21 cellular contexts compared by ENCODE assay signal in the genomic region with DNA sequence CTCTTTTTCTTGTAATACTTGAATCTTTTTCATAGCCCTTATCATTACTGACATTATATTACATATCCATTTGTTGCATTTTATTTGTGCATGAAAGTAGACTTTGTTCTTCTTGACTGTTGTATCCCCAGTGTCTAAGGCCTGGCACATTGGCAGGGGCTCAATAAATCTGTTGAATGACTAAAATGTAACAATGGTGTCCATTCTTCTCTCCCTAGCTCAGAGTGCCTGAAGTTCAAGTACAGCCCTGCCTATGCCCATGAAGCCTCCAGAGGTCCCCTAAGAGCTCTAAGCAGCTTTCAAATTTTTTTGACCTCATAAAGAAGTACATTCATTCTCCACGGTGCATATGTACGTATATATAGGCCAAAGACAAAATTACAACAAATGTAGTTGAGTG. TPM values are rescaled to one million over a fixed set of nuclear protein-coding genes. Genes with fewer than 3 reads are reported as not detected.
DNase-seq lines count a peak whose midpoint lies in the region; ATAC-seq lines count a peak whose summit lies in the region.
"Had no signal": no experiment of that assay in that cellular context is flagged by ENCODE, and none has a peak within 500 bp of the region (broad histone marks: within the 10 kb centered on the region; RNA-seq: fewer than 3 reads in every experiment).

No MANE protein-coding gene starts in this region.

- in situ Hi-C loops in SK-MEL-5 (cut with HindIII; ENCODE audit: low pct_unique_long_range_greater_than_20kb, low sequenced_read_pairs): no loop called here

- H3K4me3 Mint-ChIP-seq in activated naive CD4-positive, alpha-beta T cell treated with anti-CD3 and anti-CD28 coated beads for 36 hours: no peak overlapping the region
- H3K4me3 Mint-ChIP-seq: H9, T-helper 17 cell had no signal

- H3K36me3 Mint-ChIP-seq in activated naive CD4-positive, alpha-beta T cell treated with anti-CD3 and anti-CD28 coated beads for 36 hours (ENCODE audit: low read depth): no peaks in the 10 kb centered on the region

- peaks cover 62% of the 10 kb centered on the region for H3K4me1 Mint-ChIP-seq in activated naive CD4-positive, alpha-beta T cell treated with anti-CD3 and anti-CD28 coated beads for 36 hours (ENCODE audit: low read depth)

- no peak for DNase-seq in activated naive CD4-positive, alpha-beta T cell treated with anti-CD3 and anti-CD28 coated beads for 36 hours
- no peak for DNase-seq in activated naive CD4-positive, alpha-beta T cell treated with Interleukin-2 at 50 U/mL for 16 hours
- peak; percentile 97 for DNase-seq in SK-MEL-5 (ENCODE audit: low read depth, low spot score)
- DNase-seq in left colon: no peak
- peak in 11 of 49 donors; percentile 7 to 23 (median 13) for DNase-seq in substantia nigra (lab: John Stamatoyannopoulos, UW)
- DNase-seq: ACHN; H9; NCI-H2171; NCI-H69; pancreas; SIG-M5; stimulated activated CD4-positive, alpha-beta T cell treated with anti-CD3 and anti-CD28 coated beads, Interleukin-4, amount 100 ng/mL, for 24 hours; stomach; T-helper 17 cell; uterus; WERI-Rb-1 had no signal

- H3K27me3 Mint-ChIP-seq in activated naive CD4-positive, alpha-beta T cell treated with anti-CD3 and anti-CD28 coated beads for 36 hours (ENCODE audit: low read depth): peaks cover under 1% of the 10 kb centered on the region

- CTCF ChIA-PET in activated naive CD4-positive, alpha-beta T cell treated with anti-CD3 and anti-CD28 coated beads for 36 hours (lab: Charles Lee): interaction anchor here (1.2 kb wide), 1 partner anchor 56 kb away, joined by 5 read pairs; a partner anchor contains a TSS

- intact Hi-C loops in activated naive CD4-positive, alpha-beta T cell treated with anti-CD3 and anti-CD28 coated beads for 36 hours (cut with micrococcal nuclease): no loop called here
- intact Hi-C loops in left colon (cut with DNase I, micrococcal nuclease): no loop called here

- H3K9me3 Mint-ChIP-seq in activated naive CD4-positive, alpha-beta T cell treated with anti-CD3 and anti-CD28 coated beads for 36 hours: no peaks in the 10 kb centered on the region
- H3K9me3 Mint-ChIP-seq: H9 had no signal

- H3K27ac ChIP-seq in substantia nigra (ENCODE audit: low read depth, low read length, poor library complexity, severe bottlenecking): peak overlapping the region; percentile 73
- H3K27ac ChIP-seq: uterus, WERI-Rb-1 had no signal

- peak; percentile 38 for ATAC-seq in left colon
- ATAC-seq in HG03025 (IDR thresholded peaks at IDR 0.05; ENCODE audit: low FRiP score, unreplicated experiment): no peak
- ATAC-seq in GM21390 (IDR thresholded peaks at IDR 0.05; ENCODE audit: unreplicated experiment): no peak
- ATAC-seq in HG03097 (IDR thresholded peaks at IDR 0.05; ENCODE audit: low FRiP score, unreplicated experiment): no peak
- ATAC-seq: pancreas, T-helper 17 cell had no signal

- H3K27ac Mint-ChIP-seq in activated naive CD4-positive, alpha-beta T cell treated with anti-CD3 and anti-CD28 coated beads for 36 hours: peak overlapping the region; percentile 73
- H3K27ac Mint-ChIP-seq: H9, T-helper 17 cell had no signal

RNA-seq across cellular contexts. Expression of a gene that starts 4.2 kb away (rescaled TPM):
- 1 to 10 TPM; 7.7 to 8.3 TPM for total RNA-seq in activated naive CD4-positive, alpha-beta T cell treated with anti-CD3 and anti-CD28 coated beads for 36 hours
- total RNA-seq in SK-MEL-5 (2014; rRNA removed; shearing (Covaris generic)): not detected in 2 replicates
- not detected in 2 replicates for polyA plus RNA-seq in SK-MEL-5 (2015; cell fraction: cytosol; rRNA removed)
- not detected in 2 replicates for polyA plus RNA-seq in SK-MEL-5 (2015; cell fraction: nucleus; rRNA removed)
- total RNA-seq in left colon: 10 to 100 TPM; 32.6 to 39.9 TPM

RNA-seq across cellular contexts. Expression of a gene that starts 5.1 kb away (rescaled TPM):
- total RNA-seq in activated naive CD4-positive, alpha-beta T cell treated with anti-CD3 and anti-CD28 coated beads for 36 hours: under 1 TPM; 0.81 to 0.88 TPM
- total RNA-seq in SK-MEL-5 (2014; rRNA removed; shearing (Covaris generic)): 2.2 and 2.4 TPM in 2 replicates
- polyA plus RNA-seq in SK-MEL-5 (2015; cell fraction: cytosol; rRNA removed): 3.0 and 4.3 TPM in 2 replicates
- 0.61 and 4.4 TPM in 2 replicates for polyA plus RNA-seq in SK-MEL-5 (2015; cell fraction: nucleus; rRNA removed)
- 1 to 10 TPM; 3.0 to 3.6 TPM for total RNA-seq in left colon

RNA-seq across cellular contexts. Expression of a gene that starts 31.6 kb away (rescaled TPM):
- total RNA-seq in activated naive CD4-positive, alpha-beta T cell treated with anti-CD3 and anti-CD28 coated beads for 36 hours: 1 to 10 TPM; 8.9 to 9.5 TPM
- 31.1 and 33.8 TPM in 2 replicates for total RNA-seq in SK-MEL-5 (2014; rRNA removed; shearing (Covaris generic))
- polyA plus RNA-seq in SK-MEL-5 (2015; cell fraction: cytosol; rRNA removed): 44.9 and 49.6 TPM in 2 replicates
- polyA plus RNA-seq in SK-MEL-5 (2015; cell fraction: nucleus; rRNA removed): 66.8 and 81.7 TPM in 2 replicates
- 100 to 1,000 TPM; 143 to 156 TPM for total RNA-seq in left colon

RNA-seq across cellular contexts. Expression of a gene that starts 42.0 kb away (rescaled TPM):
- not detected for total RNA-seq in activated naive CD4-positive, alpha-beta T cell treated with anti-CD3 and anti-CD28 coated beads for 36 hours
- total RNA-seq in SK-MEL-5 (2014; rRNA removed; shearing (Covaris generic)): not detected in 2 replicates
- polyA plus RNA-seq in SK-MEL-5 (2015; cell fraction: cytosol; rRNA removed): not detected in 2 replicates
- 0.15 and 1.5 TPM in 2 replicates for polyA plus RNA-seq in SK-MEL-5 (2015; cell fraction: nucleus; rRNA removed)
- 1 to 10 TPM in 1 of 2 donors, under 1 TPM in 1; 0.85 to 1.3 TPM for total RNA-seq in left colon
- total RNA-seq: frontal cortex, OCI-LY7, T-helper 17 cell had no signal

RNA-seq across cellular contexts. Expression of a gene that starts 55.9 kb away (rescaled TPM):
- 10 to 100 TPM; 16.1 to 17.7 TPM for total RNA-seq in activated naive CD4-positive, alpha-beta T cell treated with anti-CD3 and anti-CD28 coated beads for 36 hours
- total RNA-seq in SK-MEL-5 (2014; rRNA removed; shearing (Covaris generic)): 17.7 and 18.5 TPM in 2 replicates
- polyA plus RNA-seq in SK-MEL-5 (2015; cell fraction: cytosol; rRNA removed): 26.3 and 35.5 TPM in 2 replicates
- 51.0 and 53.0 TPM in 2 replicates for polyA plus RNA-seq in SK-MEL-5 (2015; cell fraction: nucleus; rRNA removed)
- 10 to 100 TPM; 58.8 to 64.1 TPM for total RNA-seq in left colon
